23 cellular contexts compared by ENCODE assay signal in genomic region chr1:170460379-170460778, GRCh38.
"Had no signal": no experiment of that assay in that cellular context is flagged by ENCODE, and none has a peak within 500 bp of the region (broad histone marks: within the 10 kb centered on the region; RNA-seq: fewer than 3 reads in every experiment).

No MANE protein-coding gene starts in this region.

- H3K4me1 ChIP-seq: colonic mucosa, prostate gland had no signal

- H2AFZ ChIP-seq: hepatocyte had no signal

- H3K9me3 Mint-ChIP-seq: activated CD8-positive, alpha-beta T cell treated with anti-CD3 and anti-CD28 coated beads for 36 hours had no signal

- H3K27me3 ChIP-seq: colonic mucosa, hepatocyte had no signal

- H3K4me2 ChIP-seq: hepatocyte had no signal

- H3K27ac ChIP-seq: colonic mucosa, hepatocyte, prostate gland had no signal

- H3K36me3 Mint-ChIP-seq: type B pancreatic cell had no signal

- H3K4me3 ChIP-seq: colonic mucosa, hepatocyte, mucosa of descending colon, prostate gland, skin epidermis had no signal

- H3K27ac Mint-ChIP-seq: activated B cell treated with CpG ODN at 0.5 μM for 24 hours; activated CD8-positive, alpha-beta T cell treated with anti-CD3 and anti-CD28 coated beads for 36 hours; naive thymus-derived CD8-positive, alpha-beta T cell; T-helper 17 cell; type B pancreatic cell had no signal

- H3K9me3 ChIP-seq: colonic mucosa, mucosa of descending colon, prostate gland had no signal

- ATAC-seq: activated CD8-positive, alpha-beta T cell treated with anti-CD3 and anti-CD28 coated beads for 36 hours; activated T-cell treated with anti-CD3 and anti-CD28 coated beads, Interleukin-2, amount 50 U/mL, for 4 hours; left lobe of liver; mucosa of descending colon; naive thymus-derived CD8-positive, alpha-beta T cell; right cardiac atrium; T-helper 17 cell had no signal

- H3K79me2 ChIP-seq: hepatocyte had no signal

- H3K4me3 Mint-ChIP-seq: activated B cell treated with CpG ODN at 0.5 μM for 24 hours; activated CD8-positive, alpha-beta T cell treated with anti-CD3 and anti-CD28 coated beads for 36 hours; activated T-cell treated with anti-CD3 and anti-CD28 coated beads, Interleukin-2, amount 50 U/mL, for 4 hours; naive thymus-derived CD8-positive, alpha-beta T cell; T-helper 17 cell; type B pancreatic cell had no signal

- H3K4me1 Mint-ChIP-seq: activated B cell treated with CpG ODN at 0.5 μM for 24 hours; naive thymus-derived CD8-positive, alpha-beta T cell; T-helper 17 cell had no signal

- DNase-seq: activated B cell treated with CpG ODN at 0.5 μM for 24 hours; activated CD4-positive, alpha-beta T cell treated with anti-CD3 and anti-CD28 coated beads for 48 hours; activated CD8-positive, alpha-beta T cell treated with anti-CD3 and anti-CD28 coated beads for 36 hours; activated effector memory CD4-positive, alpha-beta T cell treated with Interleukin-2 at 50 U/mL for 16 hours; activated naive CD4-positive, alpha-beta T cell treated with anti-CD3 and anti-CD28 coated beads, Interleukin-2, amount 50 U/mL, for 16 hours; activated T-cell treated with anti-CD3 and anti-CD28 coated beads, Interleukin-2, amount 50 U/mL, for 4 hours; colonic mucosa; islet precursor cell; mammary epithelial cell; mucosa of descending colon; naive thymus-derived CD8-positive, alpha-beta T cell; nucleus accumbens; right cardiac atrium; stimulated activated CD4-positive, alpha-beta T cell treated with anti-CD3 and anti-CD28 coated beads, Interleukin-15, amount 100 ng/mL, for 24 hours; stimulated activated CD4-positive, alpha-beta T cell treated with anti-CD3 and anti-CD28 coated beads, Interleukin-4, amount 100 ng/mL, for 1 hour; stimulated activated naive CD4-positive, alpha-beta T cell treated with Interleukin-2 at 50 U/mL for 16 hours; substantia nigra; T-helper 17 cell had no signal

- H3K27me3 Mint-ChIP-seq: type B pancreatic cell had no signal

- H3K36me3 ChIP-seq: colonic mucosa, prostate gland had no signal
